ENCODE assay signal across 23 cellular contexts in the genomic region with DNA sequence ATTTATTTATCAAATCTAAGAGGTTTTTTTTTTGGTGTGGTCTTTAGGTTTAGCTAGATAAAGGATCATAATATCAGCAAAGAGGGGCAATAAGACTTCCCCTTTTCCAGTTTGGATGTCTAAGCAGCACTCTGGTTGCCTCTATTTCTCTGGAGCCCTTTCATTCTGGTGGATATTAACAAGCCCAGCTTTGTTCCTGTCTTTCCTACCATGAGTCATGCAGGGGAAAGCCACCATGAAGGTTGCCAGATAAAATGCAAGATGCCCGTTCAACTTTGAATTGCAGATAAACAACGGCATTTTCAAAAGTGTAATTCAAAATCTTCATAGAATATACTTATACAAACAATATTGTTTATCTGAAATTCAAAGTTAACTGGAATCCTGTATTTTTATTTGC.
A peak's percentile ranks its signal among the peaks of the same experiment; 100 is the strongest.
DNase-seq lines count a peak whose midpoint lies in the region; ATAC-seq, FAIRE-seq and TF ChIP-seq lines count a peak whose summit lies in the region.
"Had no signal": no experiment of that assay in that cellular context is flagged by ENCODE, and none has a peak within 500 bp of the region (broad histone marks: within the 10 kb centered on the region; RNA-seq: fewer than 3 reads in every experiment).

No MANE protein-coding gene starts in this region.

- no peak overlapping the region for H3K9ac ChIP-seq in endothelial cell of umbilical vein (replicated peaks; ENCODE audit: extremely low read depth, insufficient read depth, low read length)

- H3K79me2 ChIP-seq in endothelial cell of umbilical vein (ENCODE audit: control insufficient read depth, insufficient read depth, low read length): no peaks in the 10 kb centered on the region

- H3K9me3 Mint-ChIP-seq in glutamatergic neuron (ENCODE audit: unreplicated experiment): no peaks in the 10 kb centered on the region
- H3K9me3 Mint-ChIP-seq: GM23338 had no signal

- no peak overlapping the region for H3K27ac Mint-ChIP-seq in glutamatergic neuron (ENCODE audit: unreplicated experiment)
- H3K27ac Mint-ChIP-seq: GM23338, mesothelial cell of epicardium had no signal

- BruUV-seq in endothelial cell of umbilical vein (replicated peaks; lab: Mats Ljungman, UMichigan): no TSS peak

- H3K27me3 ChIP-seq in endothelial cell of umbilical vein (ENCODE audit: control insufficient read depth in 2 of 2, insufficient read depth in 2 of 2, low read length in 2 of 2): no peaks in the 10 kb centered on the region
- H3K27me3 ChIP-seq: BE2C, gastrocnemius medialis had no signal

- TF ChIP-seq POLR2A in endothelial cell of umbilical vein (IDR thresholded peaks at IDR 0.05; ENCODE audit: low read depth, low read length): no peak

- ATAC-seq in HG03342 (IDR thresholded peaks at IDR 0.05; ENCODE audit: unreplicated experiment): no peak
- ATAC-seq: gastrocnemius medialis, GM23338 had no signal

- DNase-seq in Daoy (ENCODE audit: low read depth): peak; percentile 28
- DNase-seq in RWPE1 (ENCODE audit: low spot score): peak; percentile 52
- DNase-seq in endothelial cell of umbilical vein (ENCODE audit: low read depth, low spot score): peak; percentile 21
- DNase-seq in pons (ENCODE audit: low spot score): peak; percentile 60
- no peak for DNase-seq in mucosa of gallbladder (ENCODE audit: low spot score)
- DNase-seq in glutamatergic neuron: no peak
- DNase-seq: activated CD4-positive, alpha-beta T cell treated with anti-CD3 and anti-CD28 coated beads, Interleukin-2, amount 50 U/mL, for 1 hour; activated gamma-delta T cell treated with Interleukin-2 at 50 U/mL for 16 hours; amygdala; BE2C; gastrocnemius medialis; Karpas-422; left cardiac atrium; NCI-H1105; NCI-H2081 treated with DMSO at 0.1 percent for 48 hours; NCI-H510A treated with DMSO at 0.1 percent for 48 hours; retina; Right ventricle myocardium superior had no signal

- H3K4me1 Mint-ChIP-seq in glutamatergic neuron (ENCODE audit: low read depth, unreplicated experiment): no peaks in the 10 kb centered on the region
- H3K4me1 Mint-ChIP-seq: GM23338, mesothelial cell of epicardium had no signal

- CTCF ChIA-PET in RWPE1 (lab: Yijun Ruan, JAX): interaction anchor here (0.7 kb wide), 1 partner anchor 270 kb away, joined by 4 read pairs; no protein-coding TSS in a partner anchor
- CTCF ChIA-PET in endothelial cell of umbilical vein (lab: Charles Lee): interaction anchor here (1.3 kb wide), 1 partner anchor 88 kb away, joined by 3 read pairs; no protein-coding TSS in a partner anchor

- no peak overlapping the region for H3K4me3 ChIP-seq in endothelial cell of umbilical vein (replicated peaks in 1 of 3; ENCODE audit: insufficient read depth in 1 of 3, low read depth in 1 of 3, low read length in 3 of 3)
- H3K4me3 ChIP-seq: gastrocnemius medialis, GM23338 had no signal

- no peaks in the 10 kb centered on the region for H4K20me1 ChIP-seq in endothelial cell of umbilical vein (replicated peaks; ENCODE audit: control insufficient read depth, extremely low read depth, insufficient read depth, low read length)

- no peak for TF ChIP-seq CTCF in RWPE1 (conservative IDR thresholded peaks at IDR 0.05; ENCODE audit: low read depth)
- TF ChIP-seq CTCF in endothelial cell of umbilical vein (IDR thresholded peaks at IDR 0.05; ENCODE audit: extremely low read depth in 1 of 2, insufficient read depth in 1 of 2, low read depth in 1 of 2, low read length in 2 of 2): no peak
- no peak for TF ChIP-seq CTCF in glutamatergic neuron (IDR thresholded peaks at IDR 0.05; ENCODE audit: partially characterized antibody, unreplicated experiment)

- H3K4me1 ChIP-seq in endothelial cell of umbilical vein (ENCODE audit: control insufficient read depth, extremely low read depth, insufficient read depth, low read length): no peaks in the 10 kb centered on the region
- H3K4me1 ChIP-seq: BE2C, gastrocnemius medialis had no signal

- H3K36me3 ChIP-seq in endothelial cell of umbilical vein (ENCODE audit: control insufficient read depth in 2 of 2, extremely low read depth in 1 of 2, insufficient read depth in 2 of 2, low read length in 2 of 2): no peaks in the 10 kb centered on the region
- H3K36me3 ChIP-seq: BE2C, gastrocnemius medialis had no signal

- no peak overlapping the region for H3K4me2 ChIP-seq in endothelial cell of umbilical vein (ENCODE audit: insufficient read depth, low read length)
- H3K4me2 ChIP-seq: GM23338 had no signal

- no peak overlapping the region for H2AFZ ChIP-seq in endothelial cell of umbilical vein (ENCODE audit: low read depth, low read length)
- H2AFZ ChIP-seq: GM23338 had no signal

- no peaks in the 10 kb centered on the region for H3K27me3 Mint-ChIP-seq in glutamatergic neuron (ENCODE audit: unreplicated experiment)

- H3K36me3 Mint-ChIP-seq in glutamatergic neuron (ENCODE audit: unreplicated experiment): no peaks in the 10 kb centered on the region
- H3K36me3 Mint-ChIP-seq: mesothelial cell of epicardium had no signal

- H3K9me3 ChIP-seq in endothelial cell of umbilical vein (replicated peaks; ENCODE audit: control insufficient read depth, insufficient read depth, low read length): no peaks in the 10 kb centered on the region
- H3K9me3 ChIP-seq: BE2C, gastrocnemius medialis had no signal

- H3K9me1 ChIP-seq in endothelial cell of umbilical vein (replicated peaks; ENCODE audit: control insufficient read depth, extremely low read depth, insufficient read depth, low read length): no peaks in the 10 kb centered on the region

- no peak for FAIRE-seq in endothelial cell of umbilical vein (lab: Jason Lieb, UNC)
- FAIRE-seq: endometrium, GM19239 had no signal

- H3K4me3 Mint-ChIP-seq in glutamatergic neuron (ENCODE audit: unreplicated experiment): no peak overlapping the region
- H3K4me3 Mint-ChIP-seq: GM23338, mesothelial cell of epicardium had no signal

- dilution Hi-C loops in endothelial cell of umbilical vein (cut with MboI; ENCODE audit: extremely low pct_ligation_motif_present, low sequenced_read_pairs): no loop called here

- intact Hi-C loops in endothelial cell of umbilical vein (cut with micrococcal nuclease): no loop called here

- POLR2A ChIA-PET in RWPE1 (lab: Yijun Ruan, JAX; ENCODE audit: low non-redundant PET) (no interaction called here), endothelial cell of umbilical vein (lab: Charles Lee) (no interaction called here)

- H3K27ac ChIP-seq in RWPE1 (no peak overlapping the region), endothelial cell of umbilical vein (ENCODE audit: insufficient read depth, low read depth, low read length) (no peak overlapping the region)
- H3K27ac ChIP-seq: gastrocnemius medialis had no signal

TF ChIP-seq in endothelial cell of umbilical vein, 7 proteins besides CTCF, POLR2A, EP300 and RAD21:
- TF ChIP-seq POLR2AphosphoS5 (IDR thresholded peaks at IDR 0.05; ENCODE audit: insufficient read depth, low read depth, low read length) (no peak), FOS (IDR thresholded peaks at IDR 0.05; ENCODE audit: borderline replicate concordance, insufficient read depth, low read length) (peak; percentile 46), MAX (IDR thresholded peaks at IDR 0.05; ENCODE audit: insufficient read depth, insufficient read length) (no peak), MYC (IDR thresholded peaks at IDR 0.05; ENCODE audit: low read depth, low read length) (no peak), GATA2 (IDR thresholded peaks at IDR 0.05; ENCODE audit: insufficient read depth, insufficient read length, low read depth, low read length) (no peak), JUN (IDR thresholded peaks at IDR 0.05; ENCODE audit: borderline replicate concordance, insufficient read depth, insufficient read length, low read depth) (no peak), EZH2 (IDR thresholded peaks at IDR 0.05; ENCODE audit: borderline replicate concordance, low read depth, low read length, severe bottlenecking) (no peak)

Comparison
In these comparisons a context has a peak if more than half of its experiments do, and no peak if none do; other contexts are left out.
1. DNase-seq: peak in Daoy (single experiment), RWPE1 (single experiment), endothelial cell of umbilical vein (single experiment) and pons (single experiment); none in mucosa of gallbladder (single experiment) and glutamatergic neuron (single experiment).